Comparison of ENCODE assay signal across 2 cellular contexts in the genomic region with DNA sequence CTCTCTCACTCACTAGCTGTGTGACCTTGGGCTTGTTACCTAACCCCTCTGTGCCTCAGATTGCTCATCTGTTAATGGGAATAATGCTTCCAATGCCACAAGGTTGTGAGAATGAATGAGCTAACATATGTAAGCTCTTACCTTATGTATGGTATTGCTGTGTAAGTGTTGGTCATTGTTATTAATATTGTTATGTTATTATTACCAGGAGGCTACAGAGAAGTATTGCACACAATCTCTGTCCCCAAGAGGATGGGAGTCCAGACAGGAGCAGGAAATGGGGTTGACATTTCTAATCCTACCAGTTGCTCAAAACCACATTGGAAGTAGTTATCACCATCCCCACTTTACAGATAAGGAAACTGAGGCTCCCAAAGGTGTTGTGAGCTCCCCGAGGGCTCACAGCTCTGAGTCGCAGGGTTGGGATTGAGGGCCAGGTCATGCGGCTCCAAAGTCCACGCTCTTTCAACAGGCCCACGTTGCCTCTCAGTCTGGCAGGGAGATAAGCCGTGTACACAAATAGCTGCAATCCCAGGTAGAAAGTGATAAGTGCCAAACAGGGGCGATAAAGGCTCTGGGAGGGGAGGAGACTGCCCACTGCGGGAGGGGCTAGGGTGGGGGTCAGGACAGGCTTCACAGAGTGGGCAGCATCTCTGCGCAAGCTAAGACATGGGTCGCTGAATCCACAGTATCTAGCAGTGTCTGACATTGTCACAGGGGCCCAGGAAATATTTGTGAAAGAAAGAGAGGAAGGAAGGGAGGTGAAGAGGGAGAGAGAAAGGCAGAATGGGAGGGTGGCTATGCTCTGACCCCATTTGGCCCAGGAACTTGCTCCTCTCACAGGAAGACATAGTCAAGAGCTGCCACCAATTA.
TF ChIP-seq lines count a peak whose summit lies in the region.

No MANE protein-coding gene starts in this region.

TF ChIP-seq in SK-N-SH, 30 proteins besides CTCF, POLR2A, EP300 and RAD21:
- no peak for TF ChIP-seq RXRA (IDR thresholded peaks at IDR 0.05; ENCODE audit: borderline replicate concordance, low read depth)
- TF ChIP-seq GATA2 (CRISPR knock-in tag; IDR thresholded peaks at IDR 0.05) = no peak
- no peak for TF ChIP-seq SIN3A (IDR thresholded peaks at IDR 0.05; ENCODE audit: borderline replicate concordance, low read depth, low read length)
- no peak for TF ChIP-seq RCOR1 (IDR thresholded peaks at IDR 0.05; ENCODE audit: low read length)
- no peak for TF ChIP-seq EZH2phosphoT487 (IDR thresholded peaks at IDR 0.05; ENCODE audit: borderline replicate concordance, low read depth)
- no peak for TF ChIP-seq RFX5 (IDR thresholded peaks at IDR 0.05; ENCODE audit: low read length)
- no peak for TF ChIP-seq SMC3 (IDR thresholded peaks at IDR 0.05; ENCODE audit: low read depth, low read length)
- TF ChIP-seq NRF1 (IDR thresholded peaks at IDR 0.05; ENCODE audit: low read depth, low read length) = no peak
- no peak for TF ChIP-seq TAF1 (IDR thresholded peaks at IDR 0.05; ENCODE audit: borderline replicate concordance, low read depth, low read length)

TF ChIP-seq in SK-N-SH treated with all-trans-retinoic acid at 6 μM for 48 hours, 23 proteins besides CTCF, POLR2A, EP300 and RAD21:
- TF ChIP-seq ARNTL (CRISPR knock-in tag; IDR thresholded peaks at IDR 0.05; ENCODE audit: borderline replicate concordance, low read depth) (no peak), SNAI2 (CRISPR knock-in tag; IDR thresholded peaks at IDR 0.05) (no peak), ZC3H10 (CRISPR knock-in tag; IDR thresholded peaks at IDR 0.05) (no peak), ZNF70 (CRISPR knock-in tag; IDR thresholded peaks at IDR 0.05) (no peak), GLIS3 (CRISPR knock-in tag; IDR thresholded peaks at IDR 0.05) (no peak), TOX (CRISPR knock-in tag; IDR thresholded peaks at IDR 0.05; ENCODE audit: borderline replicate concordance) (no peak), ISL1 (CRISPR knock-in tag; IDR thresholded peaks at IDR 0.05) (no peak), ZFP3 (CRISPR knock-in tag; IDR thresholded peaks at IDR 0.05) (no peak), ZNF8 (CRISPR knock-in tag; IDR thresholded peaks at IDR 0.05) (no peak), CSDC2 (CRISPR knock-in tag; IDR thresholded peaks at IDR 0.05) (no peak), CSRNP3 (CRISPR knock-in tag; IDR thresholded peaks at IDR 0.05) (no peak), CREB5 (CRISPR knock-in tag; IDR thresholded peaks at IDR 0.05; ENCODE audit: low read depth) (no peak), ESRRG (CRISPR knock-in tag; IDR thresholded peaks at IDR 0.05) (no peak), PATZ1 (CRISPR knock-in tag; IDR thresholded peaks at IDR 0.05; ENCODE audit: borderline replicate concordance) (no peak)
